Comparison of ENCODE assay signal across 17 cellular contexts in genomic region chr6:159461998-159462397, GRCh38.
DNase-seq lines count a peak whose midpoint lies in the region; ATAC-seq, FAIRE-seq and TF ChIP-seq lines count a peak whose summit lies in the region.
"Had no signal": no experiment of that assay in that cellular context is flagged by ENCODE, and none has a peak within 500 bp of the region (broad histone marks: within the 10 kb centered on the region; RNA-seq: fewer than 3 reads in every experiment).

No MANE protein-coding gene starts in this region.

- ATAC-seq in GM19324 (IDR thresholded peaks at IDR 0.05; ENCODE audit: low FRiP score, unreplicated experiment) (peak; percentile 74), HG02852 (IDR thresholded peaks at IDR 0.05; ENCODE audit: unreplicated experiment) (peak; percentile 95)
- ATAC-seq: activated T-cell treated with anti-CD3 and anti-CD28 coated beads, Interleukin-2, amount 50 U/mL, for 4 hours; effector memory CD8-positive, alpha-beta T cell had no signal

- WGBS in small intestine, 3 donors, result 79 to 87% (median 81%) methylated on average over 1 of the region's 1 CpG

- DNase-seq in GM12865 (ENCODE audit: low read depth), result peak; percentile 21
- peak; percentile 93 for DNase-seq in Karpas-422
- no peak for DNase-seq in inferior parietal cortex (ENCODE audit: extremely low spot score)
- no peak for DNase-seq in small intestine
- no peak for DNase-seq in cerebellum (ENCODE audit: low spot score)
- DNase-seq in NCI-H2029 (lab: John Stamatoyannopoulos, UW), result no peak
- DNase-seq: activated CD4-positive, alpha-beta T cell treated with anti-CD3 and anti-CD28 coated beads, Interleukin-2, amount 50 U/mL, for 48 hours; activated T-cell treated with anti-CD3 and anti-CD28 coated beads, Interleukin-2, amount 50 U/mL, for 4 hours; effector memory CD8-positive, alpha-beta T cell; OCI-M1; stimulated activated CD4-positive, alpha-beta T cell treated with anti-CD3 and anti-CD28 coated beads, Interleukin-15, amount 100 ng/mL, for 24 hours; stomach had no signal

- H3K27me3 ChIP-seq in Karpas-422 (ENCODE audit: low read length) (no peaks in the 10 kb centered on the region), small intestine (ENCODE audit: control insufficient read depth in 2 of 2, insufficient read depth in 2 of 2, low read length in 2 of 2) (no peaks in the 10 kb centered on the region)
- H3K27me3 ChIP-seq: cardiac muscle cell, stomach had no signal

- no peaks in the 10 kb centered on the region for H3K79me2 ChIP-seq in Karpas-422 (ENCODE audit: low read length)

- H3K4me1 ChIP-seq in Karpas-422 (ENCODE audit: low read length) (peaks cover 72% of the 10 kb centered on the region), small intestine (ENCODE audit: control insufficient read depth in 2 of 2, insufficient read depth in 1 of 2, low read depth in 1 of 2, low read length in 1 of 2) (no peaks in the 10 kb centered on the region)
- H3K4me1 ChIP-seq: stomach had no signal

- H3K9me2 ChIP-seq in Karpas-422 (replicated peaks; ENCODE audit: insufficient read depth, low read length), result no peaks in the 10 kb centered on the region

- no peak for TF ChIP-seq CTCF in GM12865 (IDR thresholded peaks at IDR 0.05; ENCODE audit: insufficient read depth, low read depth, low read length, missing control alignments)

- H3K9me3 ChIP-seq in Karpas-422 (ENCODE audit: low read length), result no peaks in the 10 kb centered on the region
- H3K9me3 ChIP-seq in small intestine (ENCODE audit: control insufficient read depth, low read depth), result no peaks in the 10 kb centered on the region
- H3K9me3 ChIP-seq: stomach had no signal

- peak overlapping the region; percentile 66 for H3K4me2 ChIP-seq in Karpas-422 (ENCODE audit: low read depth, low read length, poor library complexity, severe bottlenecking)

- no peak overlapping the region for H2AFZ ChIP-seq in Karpas-422 (ENCODE audit: low read length)

- H3K27ac ChIP-seq in Karpas-422 (ENCODE audit: low read length), result peak overlapping the region; percentile 100
- H3K27ac ChIP-seq in small intestine (ENCODE audit: low read depth in 1 of 2, low read length in 1 of 2), result no peak overlapping the region
- H3K27ac ChIP-seq: cardiac muscle cell, SK-N-MC, stomach had no signal

- no peak for FAIRE-seq in small intestine (lab: Jason Lieb, UNC)
- FAIRE-seq: TTC549 had no signal

- H3K36me3 ChIP-seq in Karpas-422 (ENCODE audit: insufficient read depth, low read length), result no peaks in the 10 kb centered on the region
- no peaks in the 10 kb centered on the region for H3K36me3 ChIP-seq in small intestine (ENCODE audit: control insufficient read depth in 2 of 2, insufficient read depth in 2 of 2, low read length in 2 of 2)
- H3K36me3 ChIP-seq: cardiac muscle cell, stomach had no signal

- no peaks in the 10 kb centered on the region for H4K20me1 ChIP-seq in Karpas-422 (ENCODE audit: insufficient read depth, low read depth, low read length)

- peak overlapping the region; percentile 54 for H3K9ac ChIP-seq in Karpas-422 (ENCODE audit: low read length)

- no peak overlapping the region for H3K4me3 ChIP-seq in GM12865 (ENCODE audit: low read depth, low read length)
- peak overlapping the region; percentile 45 for H3K4me3 ChIP-seq in Karpas-422 (ENCODE audit: low read length)
- H3K4me3 ChIP-seq in small intestine (ENCODE audit: low read depth in 1 of 2, low read length in 2 of 2), result no peak overlapping the region
- H3K4me3 ChIP-seq: cardiac muscle cell, SK-N-MC, stomach had no signal

Comparison
In these comparisons a context has a peak if more than half of its experiments do, and no peak if none do; other contexts are left out.
1. DNase-seq: peak in GM12865 (single experiment) and Karpas-422 (single experiment); none in inferior parietal cortex (single experiment), small intestine (single experiment), cerebellum (single experiment) and NCI-H2029 (single experiment).